Comparison of ENCODE assay signal across 10 cellular contexts in the genomic region with DNA sequence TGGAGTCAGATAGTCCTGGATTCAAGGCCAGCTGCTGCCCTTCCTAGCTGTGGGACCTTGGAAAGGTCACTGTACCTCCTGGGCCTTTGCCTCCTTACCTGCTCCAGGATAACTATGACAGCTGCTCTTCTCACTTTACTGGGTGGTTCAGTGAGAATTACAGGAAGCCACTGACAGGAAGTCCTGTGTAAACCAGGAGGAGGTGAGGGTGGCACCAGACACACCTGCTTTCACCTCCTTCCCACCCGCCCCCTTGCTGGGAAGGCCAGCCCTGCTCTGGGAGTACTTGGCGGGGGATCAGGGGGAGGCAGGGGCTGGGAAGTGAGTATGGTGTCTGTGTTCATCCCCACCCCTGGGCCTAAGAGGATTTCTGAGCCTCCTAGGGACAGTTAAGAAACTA. TPM values are rescaled to one million over a fixed set of nuclear protein-coding genes. Genes with fewer than 3 reads are reported as not detected.
DNase-seq lines count a peak whose midpoint lies in the region; ATAC-seq and TF ChIP-seq lines count a peak whose summit lies in the region.
"Had no signal": no experiment of that assay in that cellular context is flagged by ENCODE, and none has a peak within 500 bp of the region (broad histone marks: within the 10 kb centered on the region; RNA-seq: fewer than 3 reads in every experiment).

No MANE protein-coding gene starts in this region.

- H3K4me1 ChIP-seq in upper lobe of left lung, result peaks cover 14 to 37% (median 27%) of the 10 kb centered on the region in 4 donors
- H3K4me1 ChIP-seq in thyroid gland, result no peaks in the 10 kb centered on the region

- H3K27me3 Mint-ChIP-seq in activated B cell treated with CpG ODN at 0.5 μM for 24 hours, result no peaks in the 10 kb centered on the region
- H3K27me3 Mint-ChIP-seq in effector memory CD8-positive, alpha-beta T cell, result no peaks in the 10 kb centered on the region

- POLR2A ChIA-PET in activated B cell treated with CpG ODN at 0.5 μM for 24 hours (lab: Charles Lee), result interaction anchor here (0.6 to 0.9 kb wide), 2 partner anchors 20 to 51 kb away, joined by 3 to 8 read pairs; partner anchors contain the start of genes PSME3IP1 and RSPRY1

- DNase-seq in stimulated activated CD4-positive, alpha-beta T cell treated with anti-CD3 and anti-CD28 coated beads, Interleukin-12 subunit alpha, Interleukin-12 subunit beta, amount 100 ng/mL, for 4 hours, result peak; percentile 15
- no peak for DNase-seq in stimulated activated CD4-positive, alpha-beta T cell treated with anti-CD3 and anti-CD28 coated beads, Interleukin-1b, Interleukin-23, amount 100 ng/mL, for 48 hours
- DNase-seq in activated B cell treated with CpG ODN at 0.5 μM for 24 hours, result no peak
- DNase-seq in effector memory CD8-positive, alpha-beta T cell, result peak; percentile 13 to 33 (median 18)
- no peak for DNase-seq in upper lobe of left lung
- DNase-seq in thyroid gland, result no peak
- DNase-seq: H7 had no signal

- peak overlapping the region; percentile 35 for H3K4me3 Mint-ChIP-seq in activated B cell treated with CpG ODN at 0.5 μM for 24 hours
- H3K4me3 Mint-ChIP-seq in effector memory CD8-positive, alpha-beta T cell, result peak overlapping the region; percentile 74 to 87

- H3K36me3 Mint-ChIP-seq in activated B cell treated with CpG ODN at 0.5 μM for 24 hours (ENCODE audit: low read depth), result no peaks in the 10 kb centered on the region
- peaks cover 17% of the 10 kb centered on the region for H3K36me3 Mint-ChIP-seq in effector memory CD8-positive, alpha-beta T cell (ENCODE audit: insufficient read depth)

- CTCF ChIA-PET in activated B cell treated with CpG ODN at 0.5 μM for 24 hours (lab: Charles Lee), result interaction anchor here (1.2 kb wide), 1 partner anchor 51 kb away, joined by 3 read pairs; no protein-coding TSS in a partner anchor

- H3K9me3 ChIP-seq in upper lobe of left lung (no peaks in the 10 kb centered on the region), thyroid gland (no peaks in the 10 kb centered on the region)

- intact Hi-C loops in activated B cell treated with CpG ODN at 0.5 μM for 24 hours (cut with micrococcal nuclease), result no loop called here
- intact Hi-C loops in thyroid gland (cut with DNase I), result no loop called here

- no peaks in the 10 kb centered on the region for H3K9me3 Mint-ChIP-seq in activated B cell treated with CpG ODN at 0.5 μM for 24 hours
- no peaks in the 10 kb centered on the region for H3K9me3 Mint-ChIP-seq in effector memory CD8-positive, alpha-beta T cell

- 67 to 69% methylated on average over 1 to 2 of the region's 2 CpGs for WGBS in upper lobe of left lung, 2 donors
- WGBS in thyroid gland, 2 donors, result 84 to 100% methylated on average over 2 of the region's 2 CpGs

- H3K4me3 ChIP-seq in upper lobe of left lung, result no peak overlapping the region
- H3K4me3 ChIP-seq in thyroid gland (replicated peaks in 1 of 3), result no peak overlapping the region

- ATAC-seq in activated B cell treated with CpG ODN at 0.5 μM for 24 hours (ENCODE audit: low read depth) (peak; percentile 50), upper lobe of left lung (ENCODE audit: low FRiP score in 2 of 2) (no peak), GM21526 (IDR thresholded peaks at IDR 0.05; ENCODE audit: low FRiP score, unreplicated experiment) (no peak), GM19035 (IDR thresholded peaks at IDR 0.05; ENCODE audit: unreplicated experiment) (no peak)
- peak; percentile 84 for ATAC-seq in effector memory CD8-positive, alpha-beta T cell (replicated peaks)

- peak overlapping the region in 3 of 4 donors; percentile 59 to 67 (median 61) for H3K27ac ChIP-seq in upper lobe of left lung
- no peak overlapping the region for H3K27ac ChIP-seq in thyroid gland
- H3K27ac ChIP-seq: epithelial cell of prostate had no signal

- peak overlapping the region; percentile 77 for H3K27ac Mint-ChIP-seq in activated B cell treated with CpG ODN at 0.5 μM for 24 hours
- peak overlapping the region; percentile 89 to 99 for H3K27ac Mint-ChIP-seq in effector memory CD8-positive, alpha-beta T cell

- no peaks in the 10 kb centered on the region for H3K27me3 ChIP-seq in upper lobe of left lung
- H3K27me3 ChIP-seq in thyroid gland, result no peaks in the 10 kb centered on the region

- peaks cover 45% of the 10 kb centered on the region for H3K4me1 Mint-ChIP-seq in activated B cell treated with CpG ODN at 0.5 μM for 24 hours
- H3K4me1 Mint-ChIP-seq in effector memory CD8-positive, alpha-beta T cell (ENCODE audit: low read depth in 2 of 2), result peaks cover 69 to 74% of the 10 kb centered on the region in 2 donors

- TF ChIP-seq CTCF in activated B cell treated with CpG ODN at 0.5 μM for 24 hours (IDR thresholded peaks at IDR 0.05) (no peak), upper lobe of left lung (IDR thresholded peaks at IDR 0.05) (no peak), thyroid gland (IDR thresholded peaks at IDR 0.05) (no peak)

- no peak for TF ChIP-seq EP300 in upper lobe of left lung (IDR thresholded peaks at IDR 0.05)

- no peak for TF ChIP-seq POLR2A in upper lobe of left lung (IDR thresholded peaks at IDR 0.05)
- TF ChIP-seq POLR2A in thyroid gland (IDR thresholded peaks at IDR 0.05), result no peak

- H3K36me3 ChIP-seq in upper lobe of left lung (peaks cover 0 to 21% (median 6%) of the 10 kb centered on the region in 4 donors), thyroid gland (no peaks in the 10 kb centered on the region)

RNA-seq across cellular contexts. Expression of gene CPNE2, which starts 42.6 kb away (rescaled TPM):
- 7.4 and 8.3 TPM in 2 replicates for total RNA-seq in activated B cell treated with CpG ODN at 0.5 μM for 24 hours
- 10 to 100 TPM; 39.4 to 58.7 (median 53.1) TPM for total RNA-seq in upper lobe of left lung
- 10 to 100 TPM; 26.6 to 33.3 (median 29.2) TPM for total RNA-seq in thyroid gland

RNA-seq across cellular contexts. Expression of gene PSME3IP1, which starts 50.9 kb away (rescaled TPM):
- 131 and 147 TPM in 2 replicates for total RNA-seq in activated B cell treated with CpG ODN at 0.5 μM for 24 hours
- total RNA-seq in upper lobe of left lung, result 100 to 1,000 TPM in 1 of 6 donors, 10 to 100 TPM in 5; 49.9 to 113 (median 75.2) TPM
- total RNA-seq in thyroid gland, result 10 to 100 TPM; 64.7 to 96.3 (median 78.9) TPM

RNA-seq across cellular contexts. Expression of gene RSPRY1, which starts 51.1 kb away (rescaled TPM):
- total RNA-seq in activated B cell treated with CpG ODN at 0.5 μM for 24 hours, result 32.6 and 39.9 TPM in 2 replicates
- 100 to 1,000 TPM in 1 of 6 donors, 10 to 100 TPM in 5; 26.9 to 102 (median 30.3) TPM for total RNA-seq in upper lobe of left lung
- total RNA-seq in thyroid gland, result 10 to 100 TPM; 42.6 to 59.2 (median 53.9) TPM

Comparison
In these comparisons a context has a peak if more than half of its experiments do, and no peak if none do; other contexts are left out.
1. DNase-seq: peak in stimulated activated CD4-positive, alpha-beta T cell treated with anti-CD3 and anti-CD28 coated beads, Interleukin-12 subunit alpha, Interleukin-12 subunit beta, amount 100 ng/mL, for 4 hours (single experiment) and effector memory CD8-positive, alpha-beta T cell (3 of 3); none in stimulated activated CD4-positive, alpha-beta T cell treated with anti-CD3 and anti-CD28 coated beads, Interleukin-1b, Interleukin-23, amount 100 ng/mL, for 48 hours (single experiment), activated B cell treated with CpG ODN at 0.5 μM for 24 hours (single experiment), upper lobe of left lung (0 of 2) and thyroid gland (0 of 2).
2. ATAC-seq: peak in activated B cell treated with CpG ODN at 0.5 μM for 24 hours (single experiment) and effector memory CD8-positive, alpha-beta T cell (single experiment); none in upper lobe of left lung (0 of 2), GM21526 (single experiment) and GM19035 (single experiment).
3. H3K27ac ChIP-seq: peak in upper lobe of left lung (3 of 4); none in thyroid gland (0 of 3).